Comparison of ENCODE assay signal across 8 cellular contexts in the genomic region with DNA sequence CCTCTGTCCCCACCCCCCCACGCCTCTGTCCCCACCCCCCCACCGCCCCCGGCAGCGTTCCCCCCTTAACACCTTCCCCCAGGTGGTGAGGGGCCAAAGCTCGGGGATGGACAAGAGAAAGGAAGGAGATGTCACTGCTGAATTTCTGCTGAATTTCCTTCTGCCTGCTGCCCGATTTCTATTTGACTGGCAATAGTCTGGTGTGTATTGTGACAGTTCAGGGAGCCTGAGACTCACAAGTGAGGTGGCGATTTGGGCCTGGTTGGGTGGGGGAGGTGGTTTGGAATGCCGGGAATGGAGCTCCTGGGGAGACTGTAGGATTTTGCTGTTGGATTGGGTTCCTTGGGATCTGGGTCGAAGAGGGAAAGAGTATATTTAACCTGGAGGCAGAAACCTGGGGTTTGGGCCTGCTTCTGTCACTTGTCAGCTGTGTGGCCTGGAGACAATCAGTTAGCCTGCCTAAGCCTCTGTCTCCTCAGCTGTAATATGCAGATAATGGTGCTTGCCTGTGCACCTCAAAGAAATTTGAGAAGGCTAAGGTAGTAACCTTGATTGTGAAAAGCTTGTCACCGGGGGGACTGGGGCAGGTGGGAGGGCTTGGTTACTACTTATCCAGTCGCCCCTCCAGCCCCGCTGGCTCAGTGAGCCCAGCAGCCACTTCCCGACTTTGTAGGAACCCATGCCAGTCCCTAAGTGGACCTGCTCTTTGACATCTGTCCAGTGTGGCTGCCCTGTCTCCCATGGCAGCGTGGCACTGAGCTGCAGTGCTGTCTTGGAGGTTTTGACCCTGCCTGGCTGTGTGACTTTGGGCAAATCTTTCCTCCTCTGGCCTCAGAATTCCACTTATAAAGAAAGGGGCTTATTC. TPM values are rescaled to one million over a fixed set of nuclear protein-coding genes. Genes with fewer than 3 reads are reported as not detected.
DNase-seq lines count a peak whose midpoint lies in the region; ATAC-seq and TF ChIP-seq lines count a peak whose summit lies in the region.

No MANE protein-coding gene starts in this region.

- TF ChIP-seq RAD21 in HCT116 (IDR thresholded peaks at IDR 0.05; ENCODE audit: low read depth) = no peak

- H3K9me2 ChIP-seq in HCT116 (ENCODE audit: insufficient read depth) (no peaks in the 10 kb centered on the region), hepatocyte (replicated peaks; ENCODE audit: insufficient read depth) (no peaks in the 10 kb centered on the region)

- H3K27me3 Mint-ChIP-seq in activated T-helper 2 cell treated with anti-CD3 and anti-CD28 coated beads, Interferon-gamma antibody, Interleukin-2, Interleukin-4, amounts not matched to agents 10 μg/mL and 5 μg/mL and 100 μg/mL, durations not matched to agents 14 hours and 24 hours and 36 hours (ENCODE audit: low read depth) = no peaks in the 10 kb centered on the region

- CTCF ChIA-PET in BJ (lab: Yijun Ruan, JAX) = interaction anchor here (0.6 to 27.9 kb wide), 4 partner anchors 11 to 269 kb away, joined by 3 to 983 read pairs (median 16); partner anchors contain the start of gene LMNA
- CTCF ChIA-PET in HCT116 (lab: Charles Lee) = interaction anchor here (0.8 to 2.6 kb wide), 5 partner anchors 10 to 41 kb away, joined by 3 to 10 read pairs (median 6); no protein-coding TSS in a partner anchor

- no peak for TF ChIP-seq CTCF in BJ (IDR thresholded peaks at IDR 0.05; ENCODE audit: insufficient read depth, low read depth, low read length)
- no peak for TF ChIP-seq CTCF in HCT116 (IDR thresholded peaks at IDR 0.05 in 2 of 3, conservative IDR thresholded peaks at IDR 0.05 in 1 of 3; ENCODE audit: borderline replicate concordance in 1 of 3, insufficient read depth in 1 of 3, low read depth in 2 of 3, low read length in 2 of 3)
- TF ChIP-seq CTCF in hepatocyte (IDR thresholded peaks at IDR 0.05; ENCODE audit: poor library complexity) = no peak

- DNase-seq in BJ (ENCODE audit: low read depth) = no peak
- no peak for DNase-seq in HCT116 (ENCODE audit: low read depth, low spot score)
- DNase-seq in activated T-helper 2 cell treated with anti-CD3 and anti-CD28 coated beads, Interferon-gamma antibody, Interleukin-2, Interleukin-4, amounts not matched to agents 10 μg/mL and 5 μg/mL and 100 μg/mL, durations not matched to agents 14 hours and 24 hours and 36 hours (ENCODE audit: low spot score) = no peak
- DNase-seq in hepatocyte (ENCODE audit: low spot score) = no peak
- DNase-seq in DMS79 (lab: John Stamatoyannopoulos, UW) = no peak
- DNase-seq in activated effector memory CD4-positive, alpha-beta T cell treated with Interleukin-2 at 50 U/mL for 16 hours = no peak

- intact Hi-C loops in HCT116 (cut with micrococcal nuclease) = no loop called here
- intact Hi-C loops in activated T-helper 2 cell treated with anti-CD3 and anti-CD28 coated beads, Interferon-gamma antibody, Interleukin-2, Interleukin-4, amounts not matched to agents 10 μg/mL and 5 μg/mL and 100 μg/mL, durations not matched to agents 14 hours and 24 hours and 36 hours (cut with micrococcal nuclease) = loop anchor here (1.0 kb wide), 4 partner anchors 7 to 54 kb away; partner anchors contain the start of gene LMNA

- H3K27me3 ChIP-seq in BJ (ENCODE audit: control insufficient read depth, insufficient read depth, low read length) (no peaks in the 10 kb centered on the region), HCT116 (ENCODE audit: insufficient read depth, low read length) (no peaks in the 10 kb centered on the region), hepatocyte (no peaks in the 10 kb centered on the region)

- peak overlapping the region; percentile 100 for H3K27ac Mint-ChIP-seq in activated T-helper 2 cell treated with anti-CD3 and anti-CD28 coated beads, Interferon-gamma antibody, Interleukin-2, Interleukin-4, amounts not matched to agents 10 μg/mL and 5 μg/mL and 100 μg/mL, durations not matched to agents 14 hours and 24 hours and 36 hours

- H3K9ac ChIP-seq in HCT116 (ENCODE audit: low read length) = peak overlapping the region; percentile 84

- RAD21 ChIA-PET in HCT116 (lab: Charles Lee; ENCODE audit: low non-redundant PET in 1 of 2, low total read pairs in 2 of 2, uncharacterized antibody in 2 of 2, unreplicated experiment in 2 of 2) = interaction anchor here in 1 of 2 experiments (1.0 kb wide), 1 partner anchor 18 kb away, joined by 3 read pairs; no protein-coding TSS in a partner anchor

- H3K4me1 Mint-ChIP-seq in activated T-helper 2 cell treated with anti-CD3 and anti-CD28 coated beads, Interferon-gamma antibody, Interleukin-2, Interleukin-4, amounts not matched to agents 10 μg/mL and 5 μg/mL and 100 μg/mL, durations not matched to agents 14 hours and 24 hours and 36 hours (ENCODE audit: low read depth) = peaks cover 54% of the 10 kb centered on the region

- no peaks in the 10 kb centered on the region for H3K9me3 ChIP-seq in HCT116 (ENCODE audit: control insufficient read depth in 1 of 2, insufficient read depth in 1 of 2, low read depth in 1 of 2, low read length in 2 of 2)
- no peaks in the 10 kb centered on the region for H3K9me3 ChIP-seq in hepatocyte (ENCODE audit: low read depth)

- TSS peak; percentile 72 for BruUV-seq in HCT116 (replicated peaks; lab: Mats Ljungman, UMichigan)

- peaks cover 67 to 91% of the 10 kb centered on the region in 2 experiments for H3K4me1 ChIP-seq in HCT116 (ENCODE audit: control insufficient read depth in 1 of 2, insufficient read depth in 2 of 2, low read length in 2 of 2)
- H3K4me1 ChIP-seq in hepatocyte (ENCODE audit: insufficient read depth) = peaks cover 57% of the 10 kb centered on the region

- peak overlapping the region; percentile 96 for H3K27ac ChIP-seq in HCT116 (ENCODE audit: low read depth, low read length)
- peak overlapping the region; percentile 99 for H3K27ac ChIP-seq in hepatocyte
- H3K27ac ChIP-seq in skin epidermis = peak overlapping the region; percentile 8 to 100 (median 96)

- H2AFZ ChIP-seq in HCT116 (ENCODE audit: low read depth, low read length, poor library complexity, severe bottlenecking) = no peak overlapping the region
- no peak overlapping the region for H2AFZ ChIP-seq in hepatocyte

- peak overlapping the region; percentile 87 for H3K4me3 Mint-ChIP-seq in activated T-helper 2 cell treated with anti-CD3 and anti-CD28 coated beads, Interferon-gamma antibody, Interleukin-2, Interleukin-4, amounts not matched to agents 10 μg/mL and 5 μg/mL and 100 μg/mL, durations not matched to agents 14 hours and 24 hours and 36 hours (ENCODE audit: low read depth)

- no peaks in the 10 kb centered on the region for H3K9me3 Mint-ChIP-seq in activated T-helper 2 cell treated with anti-CD3 and anti-CD28 coated beads, Interferon-gamma antibody, Interleukin-2, Interleukin-4, amounts not matched to agents 10 μg/mL and 5 μg/mL and 100 μg/mL, durations not matched to agents 14 hours and 24 hours and 36 hours

- no peaks in the 10 kb centered on the region for H4K20me1 ChIP-seq in HCT116 (ENCODE audit: insufficient read depth)
- H4K20me1 ChIP-seq in hepatocyte (ENCODE audit: insufficient read depth, poor library complexity, severe bottlenecking) = no peaks in the 10 kb centered on the region

- H3K36me3 ChIP-seq in BJ (ENCODE audit: control insufficient read depth, insufficient read depth, low read length) (no peaks in the 10 kb centered on the region), HCT116 (ENCODE audit: control insufficient read depth in 1 of 2, insufficient read depth in 2 of 2, low read length in 2 of 2) (no peaks in the 10 kb centered on the region), hepatocyte (replicated peaks; ENCODE audit: insufficient read depth, low read depth) (no peaks in the 10 kb centered on the region)

- no peaks in the 10 kb centered on the region for H3K36me3 Mint-ChIP-seq in activated T-helper 2 cell treated with anti-CD3 and anti-CD28 coated beads, Interferon-gamma antibody, Interleukin-2, Interleukin-4, amounts not matched to agents 10 μg/mL and 5 μg/mL and 100 μg/mL, durations not matched to agents 14 hours and 24 hours and 36 hours (ENCODE audit: low read depth)

- WGBS in hepatocyte (ENCODE audit: low lambda C conversion rate, missing lambda C conversion rate) = 28% methylated on average over 13 of the region's 14 CpGs

- H3K79me2 ChIP-seq in HCT116 (ENCODE audit: insufficient read depth, low read length) (0 out of 2 replicates have a peak, but pooled peaks cover 3% of the 10 kb centered on the region), hepatocyte (peaks cover 47% of the 10 kb centered on the region)

- H3K4me3 ChIP-seq in BJ (ENCODE audit: low read depth, low read length) (0 out of 2 replicates have a peak overlapping the region, but pooled peaks have one; percentile 20), HCT116 (replicated peaks in 1 of 2; ENCODE audit: low read depth in 1 of 2, low read length in 2 of 2) (peak overlapping the region; percentile 11 to 56), hepatocyte (no peak overlapping the region), skin epidermis (peak overlapping the region in 6 of 7 experiments; percentile 14 to 33 (median 25))

- peak overlapping the region; percentile 89 for H3K4me2 ChIP-seq in HCT116 (ENCODE audit: low read length)
- peak overlapping the region; percentile 69 for H3K4me2 ChIP-seq in hepatocyte

- POLR2A ChIA-PET in BJ (lab: Charles Lee) = no interaction called here
- POLR2A ChIA-PET in HCT116 (lab: Charles Lee) = interaction anchor here (0.9 to 2.1 kb wide), 5 partner anchors 14 to 123 kb away, joined by 3 to 10 read pairs (median 3); no protein-coding TSS in a partner anchor

- no peak for TF ChIP-seq POLR2A in HCT116 (IDR thresholded peaks at IDR 0.05; ENCODE audit: borderline replicate concordance, extremely low read depth, insufficient read depth, insufficient read length)

- ATAC-seq in HCT116 = peak; percentile 8
- no peak for ATAC-seq in HG02852 (IDR thresholded peaks at IDR 0.05; ENCODE audit: unreplicated experiment)

RNA-seq across cellular contexts. Expression of gene LMNA, which starts 7.7 kb away (rescaled TPM):
- 537 and 840 TPM in 2 replicates for polyA plus RNA-seq in BJ (2011; rRNA removed)
- 412 and 437 TPM in 2 replicates for polyA minus RNA-seq in BJ (2011; rRNA and poly(A)+ RNA removed)
- 528 TPM for total RNA-seq in HCT116 (2021; ENCODE audit: unreplicated experiment)
- 440 and 523 TPM in 2 replicates for polyA plus RNA-seq in HCT116 (2012)
- total RNA-seq in activated T-helper 2 cell treated with anti-CD3 and anti-CD28 coated beads, Interferon-gamma antibody, Interleukin-2, Interleukin-4, amounts not matched to agents 10 μg/mL and 5 μg/mL and 100 μg/mL, durations not matched to agents 14 hours and 24 hours and 36 hours = 246 and 247 TPM in 2 replicates
- 161 and 208 TPM in 2 replicates for total RNA-seq in hepatocyte
- polyA plus RNA-seq in hepatocyte = 345 and 402 TPM in 2 replicates

RNA-seq across cellular contexts. Expression of gene MEX3A, which starts 24.6 kb away (rescaled TPM):
- 1.9 TPM in 2 replicates for polyA plus RNA-seq in BJ (2011; rRNA removed)
- polyA minus RNA-seq in BJ (2011; rRNA and poly(A)+ RNA removed) = 1.8 and 2.4 TPM in 2 replicates
- 6.1 TPM for total RNA-seq in HCT116 (2021; ENCODE audit: unreplicated experiment)
- 4.9 and 5.5 TPM in 2 replicates for polyA plus RNA-seq in HCT116 (2012)
- total RNA-seq in activated T-helper 2 cell treated with anti-CD3 and anti-CD28 coated beads, Interferon-gamma antibody, Interleukin-2, Interleukin-4, amounts not matched to agents 10 μg/mL and 5 μg/mL and 100 μg/mL, durations not matched to agents 14 hours and 24 hours and 36 hours = 1.2 and 1.6 TPM in 2 replicates
- 11.0 and 12.0 TPM in 2 replicates for total RNA-seq in hepatocyte
- 9.3 and 10.8 TPM in 2 replicates for polyA plus RNA-seq in hepatocyte

RNA-seq across cellular contexts. Expression of gene RAB25, which starts 45.9 kb away (rescaled TPM):
- polyA plus RNA-seq in BJ (2011; rRNA removed) (not detected in 2 replicates), hepatocyte (91.6 and 106 TPM in 2 replicates)
- polyA minus RNA-seq in BJ (2011; rRNA and poly(A)+ RNA removed) = not detected in 2 replicates
- total RNA-seq in HCT116 (2021; ENCODE audit: unreplicated experiment) (142 TPM), hepatocyte (71.1 and 77.9 TPM in 2 replicates)
- 210 and 227 TPM in 2 replicates for polyA plus RNA-seq in HCT116 (2012)
- total RNA-seq in activated T-helper 2 cell treated with anti-CD3 and anti-CD28 coated beads, Interferon-gamma antibody, Interleukin-2, Interleukin-4, amounts not matched to agents 10 μg/mL and 5 μg/mL and 100 μg/mL, durations not matched to agents 14 hours and 24 hours and 36 hours = 0.18 and 0.21 TPM in 2 replicates

RNA-seq across cellular contexts. Expression of gene SEMA4A, which starts 46.5 kb away (rescaled TPM):
- 0.49 and 0.77 TPM in 2 replicates for polyA plus RNA-seq in BJ (2011; rRNA removed)
- 0.19 and 0.82 TPM in 2 replicates for polyA minus RNA-seq in BJ (2011; rRNA and poly(A)+ RNA removed)
- 0.39 TPM for total RNA-seq in HCT116 (2021; ENCODE audit: unreplicated experiment)
- 0.30 and 0.37 TPM in 2 replicates for polyA plus RNA-seq in HCT116 (2012)
- total RNA-seq in activated T-helper 2 cell treated with anti-CD3 and anti-CD28 coated beads, Interferon-gamma antibody, Interleukin-2, Interleukin-4, amounts not matched to agents 10 μg/mL and 5 μg/mL and 100 μg/mL, durations not matched to agents 14 hours and 24 hours and 36 hours = 128 and 132 TPM in 2 replicates
- total RNA-seq in hepatocyte = 1.4 and 2.1 TPM in 2 replicates
- polyA plus RNA-seq in hepatocyte = 1.3 and 2.6 TPM in 2 replicates

RNA-seq across cellular contexts. Expression of gene LAMTOR2, which starts 52.3 kb away (rescaled TPM):
- polyA plus RNA-seq in BJ (2011; rRNA removed) (60.0 and 77.4 TPM in 2 replicates), hepatocyte (142 and 165 TPM in 2 replicates)
- 23.9 and 33.8 TPM in 2 replicates for polyA minus RNA-seq in BJ (2011; rRNA and poly(A)+ RNA removed)
- total RNA-seq in HCT116 (2021; ENCODE audit: unreplicated experiment) (60.2 TPM), hepatocyte (48.5 and 73.1 TPM in 2 replicates)
- polyA plus RNA-seq in HCT116 (2012) = 83.5 and 97.1 TPM in 2 replicates
- total RNA-seq in activated T-helper 2 cell treated with anti-CD3 and anti-CD28 coated beads, Interferon-gamma antibody, Interleukin-2, Interleukin-4, amounts not matched to agents 10 μg/mL and 5 μg/mL and 100 μg/mL, durations not matched to agents 14 hours and 24 hours and 36 hours = 71.0 and 72.5 TPM in 2 replicates

Comparison
In these comparisons a context has a peak if more than half of its experiments do, and no peak if none do; other contexts are left out.
1. RNA of gene RAB25, which starts 45.9 kb away (total RNA-seq): 142 TPM in HCT116 (single experiment) and 71.1 to 77.9 TPM in hepatocyte; 0.18 to 0.21 TPM in activated T-helper 2 cell treated with anti-CD3 and anti-CD28 coated beads, Interferon-gamma antibody, Interleukin-2, Interleukin-4, amounts not matched to agents 10 μg/mL and 5 μg/mL and 100 μg/mL, durations not matched to agents 14 hours and 24 hours and 36 hours; every median in the first group is over 10 times any median in the second.
2. Peak in every context shown above with its lines, with median percentiles within 50 percentile points of each other: H3K27ac ChIP-seq.